Comparison of ENCODE assay signal across 11 cellular contexts in the genomic region with DNA sequence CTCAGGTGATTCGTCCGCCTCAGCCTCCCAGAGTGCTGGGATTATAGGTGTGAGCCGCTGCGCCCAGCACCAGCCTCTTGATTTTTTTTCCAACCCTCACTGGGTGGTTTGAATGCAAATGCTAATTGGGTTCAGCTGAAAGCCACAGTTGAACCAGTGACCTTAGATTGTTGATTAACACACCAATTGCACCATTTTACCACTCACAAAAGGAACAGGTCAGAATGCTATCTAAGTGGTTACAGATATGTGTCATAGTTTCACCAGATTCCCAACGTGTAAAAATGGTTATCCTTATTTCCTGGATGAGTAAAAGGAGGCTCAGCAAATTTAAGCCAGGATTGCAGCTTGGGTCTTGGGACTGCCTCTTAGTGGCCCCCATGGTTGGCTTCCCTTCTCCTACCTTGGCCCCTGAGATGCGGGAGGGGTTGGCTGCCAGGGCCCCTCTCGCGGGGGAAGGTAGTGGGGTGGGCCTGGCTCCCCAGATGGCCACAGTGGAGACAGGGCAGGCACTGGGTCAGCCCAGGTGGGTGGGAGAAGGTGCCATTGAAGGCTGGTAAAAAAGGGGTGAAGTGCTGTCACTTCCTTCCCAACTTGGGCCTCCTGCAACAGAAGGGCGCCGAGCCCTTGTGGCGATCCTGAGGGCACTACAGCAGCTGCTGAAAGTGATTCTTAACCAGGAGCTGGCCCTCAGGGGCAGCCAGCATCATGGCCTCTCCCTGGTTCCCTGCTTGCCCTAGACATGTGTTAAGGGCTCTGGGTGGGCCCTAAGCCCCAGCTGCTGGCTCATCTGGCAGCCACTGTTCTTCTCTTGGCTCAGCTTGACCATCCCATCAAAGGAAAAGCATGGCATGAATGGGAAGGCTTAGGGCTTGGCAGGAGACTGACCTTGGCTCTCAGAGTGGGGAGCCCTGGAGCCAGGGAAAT.
DNase-seq lines count a peak whose midpoint lies in the region; ATAC-seq and TF ChIP-seq lines count a peak whose summit lies in the region.
"Had no signal": no experiment of that assay in that cellular context is flagged by ENCODE, and none has a peak within 500 bp of the region (broad histone marks: within the 10 kb centered on the region; RNA-seq: fewer than 3 reads in every experiment).

No MANE protein-coding gene starts in this region.

- no peak for TF ChIP-seq CTCF in esophagus squamous epithelium (IDR thresholded peaks at IDR 0.05)

- H3K4me3 ChIP-seq in H7 (ENCODE audit: insufficient read depth, low read depth, low read length) (no peak overlapping the region), esophagus squamous epithelium (no peak overlapping the region), skeletal muscle tissue (ENCODE audit: low read length in 3 of 3) (no peak overlapping the region)

- no peak for TF ChIP-seq POLR2A in esophagus squamous epithelium (IDR thresholded peaks at IDR 0.05)

- peaks cover 8 to 75% (median 47%) of the 10 kb centered on the region in 3 donors for H3K4me1 ChIP-seq in esophagus squamous epithelium
- peaks cover 48 to 60% (median 60%) of the 10 kb centered on the region in 3 donors for H3K4me1 ChIP-seq in skeletal muscle tissue (ENCODE audit: control insufficient read depth in 3 of 3, insufficient read depth in 3 of 3, low read length in 3 of 3)

- DNase-seq in H7 (peak; percentile 67), NOMO-1 treated with dmso at 0.1 percent for 144 hours (lab: John Stamatoyannopoulos, UW; ENCODE audit: unreplicated experiment) (peak; percentile 28), esophagus squamous epithelium (lab: John Stamatoyannopoulos, UW) (no peak), Kasumi-1 (lab: John Stamatoyannopoulos, UW) (no peak), HPDE6-E6E7 (ENCODE audit: extremely low spot score) (no peak), foreskin melanocyte (no peak)
- DNase-seq: DMS79, occipital lobe had no signal

- intact Hi-C loops in esophagus squamous epithelium (cut with DNase I): no loop called here

- H3K27me3 ChIP-seq in H7 (ENCODE audit: control insufficient read depth, insufficient read depth, low read length): no peaks in the 10 kb centered on the region; the same call in 1 of the 2 replicates
- H3K27me3 ChIP-seq in esophagus squamous epithelium: no peaks in the 10 kb centered on the region
- no peaks in the 10 kb centered on the region for H3K27me3 ChIP-seq in skeletal muscle tissue (ENCODE audit: control insufficient read depth in 3 of 3, insufficient read depth in 3 of 3, low read length in 3 of 3)

- H3K36me3 ChIP-seq in H7 (replicated peaks; ENCODE audit: control insufficient read depth, insufficient read depth, low read length): no peaks in the 10 kb centered on the region
- H3K36me3 ChIP-seq in esophagus squamous epithelium: no peaks in the 10 kb centered on the region
- H3K36me3 ChIP-seq in skeletal muscle tissue (ENCODE audit: control insufficient read depth in 3 of 3, insufficient read depth in 3 of 3, low read length in 3 of 3): no peaks in the 10 kb centered on the region

- WGBS in esophagus squamous epithelium, 2 donors: 73 to 81% methylated on average over 4 to 5 of the region's 11 CpGs

- ATAC-seq in GM18873 (IDR thresholded peaks at IDR 0.05; ENCODE audit: low FRiP score, unreplicated experiment): no peak

- no peak overlapping the region for H3K9ac ChIP-seq in skeletal muscle tissue (ENCODE audit: low read depth in 1 of 3, low read length in 3 of 3)

- peak overlapping the region in 3 of 4 donors; percentile 21 to 89 (median 87) for H3K27ac ChIP-seq in esophagus squamous epithelium
- H3K27ac ChIP-seq in skeletal muscle tissue (ENCODE audit: low read depth, low read length): peak overlapping the region; percentile 12
- H3K27ac ChIP-seq: VCaP had no signal

- H3K9me3 ChIP-seq in esophagus squamous epithelium (no peaks in the 10 kb centered on the region), skeletal muscle tissue (ENCODE audit: control insufficient read depth in 3 of 3, low read length in 3 of 3) (no peaks in the 10 kb centered on the region)

Comparison
In these comparisons a context has a peak if more than half of its experiments do, and no peak if none do; other contexts are left out.
1. DNase-seq: peak in H7 (single experiment) and NOMO-1 treated with dmso at 0.1 percent for 144 hours (single experiment); none in esophagus squamous epithelium (single experiment), Kasumi-1 (0 of 2), HPDE6-E6E7 (single experiment) and foreskin melanocyte (single experiment).